In the genomic region with DNA sequence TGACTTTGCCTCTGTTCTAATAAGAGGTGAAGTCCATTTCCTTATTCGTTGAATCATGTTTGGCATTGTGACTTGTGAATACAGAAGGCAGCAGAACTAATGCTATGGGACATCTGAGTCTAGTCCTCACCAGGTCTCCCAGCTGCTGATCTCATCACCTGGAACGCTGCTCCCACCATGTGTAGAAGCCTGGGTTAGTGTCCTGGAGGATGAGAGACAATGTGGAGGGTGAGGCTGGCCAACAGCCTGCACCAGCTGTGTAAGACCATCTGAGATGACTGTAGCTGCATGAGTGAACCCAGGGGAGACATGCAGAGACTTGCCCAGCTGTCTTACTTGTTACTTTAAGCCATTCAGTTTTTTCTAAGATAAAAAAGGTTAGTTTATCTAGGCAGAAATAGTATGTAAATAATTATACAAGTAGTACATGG, we compare ENCODE assay signal across 9 cellular contexts. TPM values are rescaled to one million over a fixed set of nuclear protein-coding genes. Genes with fewer than 3 reads are reported as not detected.
DNase-seq lines count a peak whose midpoint lies in the region; ATAC-seq and TF ChIP-seq lines count a peak whose summit lies in the region.
"Had no signal": no experiment of that assay in that cellular context is flagged by ENCODE, and none has a peak within 500 bp of the region (broad histone marks: within the 10 kb centered on the region; RNA-seq: fewer than 3 reads in every experiment).

No MANE protein-coding gene starts in this region.

- H3K9ac ChIP-seq in SK-N-SH (no peak overlapping the region), H9 (ENCODE audit: extremely low read depth, insufficient read length, low read length) (no peak overlapping the region)

- H3K4me1 ChIP-seq in SK-N-SH (ENCODE audit: control insufficient read depth in 1 of 2, insufficient read depth in 2 of 2, low read depth in 1 of 2, low read length in 1 of 2) = peaks cover 0 to under 1% of the 10 kb centered on the region in 2 experiments; a peak in 1 of 4 replicates
- peaks cover 0 to 53% (median 34%) of the 10 kb centered on the region in 6 donors for H3K4me1 ChIP-seq in spleen
- no peaks in the 10 kb centered on the region for H3K4me1 ChIP-seq in H9 (ENCODE audit: insufficient read depth, low read length)

- H2BK5ac ChIP-seq in H9 (ENCODE audit: insufficient read length, low read length) = no peak overlapping the region

- H2BK120ac ChIP-seq in H9 (ENCODE audit: low read depth, low read length, poor library complexity, severe bottlenecking) = no peak overlapping the region

- 75% methylated on average over 2 of the region's 2 CpGs for WGBS in SK-N-SH (ENCODE audit: low lambda C conversion rate)
- 72 to 87% (median 81%) methylated on average over 2 of the region's 2 CpGs for WGBS in spleen, 5 donors
- WGBS in H9 (ENCODE audit: extremely low coverage, insufficient read length, low lambda C conversion rate) = no CpG with 5 or more reads among the region's 2 CpGs

- H3K56ac ChIP-seq in H9 (ENCODE audit: insufficient read length, low read depth, low read length) = no peak overlapping the region

- no peak overlapping the region for H4K5ac ChIP-seq in H9 (ENCODE audit: insufficient read length, low read depth, low read length)

- H2BK20ac ChIP-seq in H9 (ENCODE audit: low read depth, low read length, poor library complexity, severe bottlenecking) = no peak overlapping the region

- H2AK5ac ChIP-seq in H9 (ENCODE audit: insufficient read length, low read length) = no peak overlapping the region

- H3K36me3 ChIP-seq in SK-N-SH (replicated peaks in 1 of 2; ENCODE audit: control insufficient read depth in 1 of 2, insufficient read depth in 2 of 2, low read length in 1 of 2) = no peaks in the 10 kb centered on the region
- H3K36me3 ChIP-seq in spleen = no peaks in the 10 kb centered on the region

- no peak overlapping the region for H2BK12ac ChIP-seq in H9 (ENCODE audit: insufficient read length, low read depth, low read length)

- POLR2A ChIA-PET in SK-N-SH (lab: Yijun Ruan, JAX) = interaction anchor here (2.1 kb wide), 1 partner anchor 14 kb away, joined by 6 read pairs; no protein-coding TSS in a partner anchor

- no peaks in the 10 kb centered on the region for H3K9me3 ChIP-seq in SK-N-SH
- no peaks in the 10 kb centered on the region for H3K9me3 ChIP-seq in spleen
- no peaks in the 10 kb centered on the region for H3K9me3 ChIP-seq in H9 (ENCODE audit: control insufficient read depth, low read depth, low read length)

- H3K4me1 Mint-ChIP-seq in chondrocyte (ENCODE audit: low read depth) (peaks cover 56% of the 10 kb centered on the region), H9 (peaks cover 35% of the 10 kb centered on the region in 2 experiments)

- H3F3A ChIP-seq in SK-N-SH (replicated peaks; ENCODE audit: insufficient read depth) = no peaks in the 10 kb centered on the region

- H3K27ac ChIP-seq in SK-N-SH (ENCODE audit: low read depth in 2 of 2, low read length in 1 of 2) (no peak overlapping the region), spleen (peak overlapping the region in 6 of 8 donors; percentile 5 to 64 (median 32)), H9 (ENCODE audit: insufficient read length, low read depth, low read length) (no peak overlapping the region)

- H3K23me2 ChIP-seq in H9 (ENCODE audit: insufficient read length, low read depth, low read length, poor library complexity, severe bottlenecking) = peaks cover 13% of the 10 kb centered on the region

- no peak overlapping the region for H3T11ph ChIP-seq in H9 (ENCODE audit: low read length)

- H3K27ac Mint-ChIP-seq in chondrocyte (ENCODE audit: unreplicated experiment) (peak overlapping the region; percentile 85), H9 (no peak overlapping the region)

- no peaks in the 10 kb centered on the region for H3K9me3 Mint-ChIP-seq in chondrocyte (ENCODE audit: low read depth)
- peaks cover 0 to 4% of the 10 kb centered on the region in 2 experiments; a peak in 1 of 5 replicates for H3K9me3 Mint-ChIP-seq in H9

- no peak overlapping the region for H3K18ac ChIP-seq in H9 (ENCODE audit: insufficient read length, low read depth, low read length)

- TF ChIP-seq CTCF in SK-N-SH (IDR thresholded peaks at IDR 0.05) (no peak), chondrocyte (IDR thresholded peaks at IDR 0.05) (no peak), spleen (IDR thresholded peaks at IDR 0.05 in 8 of 11, conservative IDR thresholded peaks at IDR 0.05 in 3 of 11) (no peak), H9 (conservative IDR thresholded peaks at IDR 0.05) (no peak)

- H3K79me2 ChIP-seq in SK-N-SH (ENCODE audit: insufficient read depth) = no peaks in the 10 kb centered on the region
- no peaks in the 10 kb centered on the region for H3K79me2 ChIP-seq in H9 (ENCODE audit: insufficient read depth, low read length)

- DNase-seq in SK-N-SH (no peak), chondrocyte (ENCODE audit: low spot score) (no peak), spleen (peak; percentile 49), H9 (no peak)

- H3K4ac ChIP-seq in H9 (ENCODE audit: low read depth, low read length) = no peak overlapping the region

- no peak for TF ChIP-seq POLR2A in spleen (IDR thresholded peaks at IDR 0.05)

- no peak for TF ChIP-seq EP300 in SK-N-SH (IDR thresholded peaks at IDR 0.05; ENCODE audit: borderline replicate concordance in 1 of 2, low read depth in 1 of 2, low read length in 1 of 2)

- H3K27me3 Mint-ChIP-seq in chondrocyte (ENCODE audit: low read depth) (no peaks in the 10 kb centered on the region), H9 (ENCODE audit: low read depth) (peaks cover 26% of the 10 kb centered on the region)

- no peaks in the 10 kb centered on the region for H3K27me3 ChIP-seq in SK-N-SH (ENCODE audit: insufficient read depth)
- peaks cover 0 to 20% (median 7%) of the 10 kb centered on the region in 7 donors for H3K27me3 ChIP-seq in spleen (replicated peaks in 1 of 7)
- H3K27me3 ChIP-seq in H9 (ENCODE audit: insufficient read depth, low read length) = peaks cover 6% of the 10 kb centered on the region; the same call in 1 of the 2 replicates

- H2AFZ ChIP-seq in SK-N-SH (ENCODE audit: low read depth) = peak overlapping the region; percentile 1; the same call in 1 of the 2 replicates
- no peak overlapping the region for H2AFZ ChIP-seq in H9 (ENCODE audit: low read length)

- H3K36me3 Mint-ChIP-seq in chondrocyte (ENCODE audit: low read depth) = no peaks in the 10 kb centered on the region
- H3K36me3 Mint-ChIP-seq in H9 (ENCODE audit: insufficient read depth in 1 of 3, low read depth in 3 of 3) = peaks cover 0 to 4% (median 2%) of the 10 kb centered on the region in 3 experiments; a peak in 5 of 7 replicates

- no peak overlapping the region for H3K14ac ChIP-seq in H9 (ENCODE audit: insufficient read depth, low read length)

- H3K4me2 ChIP-seq in SK-N-SH = no peak overlapping the region
- no peak overlapping the region for H3K4me2 ChIP-seq in H9 (ENCODE audit: insufficient read depth, insufficient read length, low read length)

- no peak for ATAC-seq in SK-N-SH treated with all-trans-retinoic acid at 6 μM for 48 hours
- peak; percentile 33 for ATAC-seq in HG03045 (IDR thresholded peaks at IDR 0.05; ENCODE audit: unreplicated experiment)
- no peak for ATAC-seq in GM18517 (IDR thresholded peaks at IDR 0.05; ENCODE audit: unreplicated experiment)
- ATAC-seq in HG02642 (IDR thresholded peaks at IDR 0.05; ENCODE audit: poor library complexity, unreplicated experiment) = no peak

- no peak overlapping the region for H3K4me3 Mint-ChIP-seq in chondrocyte (ENCODE audit: unreplicated experiment)
- H3K4me3 Mint-ChIP-seq in H9 = no peak overlapping the region

- no peak overlapping the region for H3K23ac ChIP-seq in H9 (ENCODE audit: insufficient read length, low read depth, low read length)

- CTCF ChIA-PET in SK-N-SH (lab: Yijun Ruan, JAX) = interaction anchor here (1.3 to 2.2 kb wide), 2 partner anchors 14 to 127 kb away, joined by 3 to 8 read pairs; no protein-coding TSS in a partner anchor

- intact Hi-C loops in spleen (cut with DNase I; ENCODE audit: low total_unique reads) = no loop called here

- H3K79me1 ChIP-seq in H9 (ENCODE audit: insufficient read depth, low read depth, low read length, poor library complexity, severe bottlenecking) = no peaks in the 10 kb centered on the region

- H4K8ac ChIP-seq in H9 (replicated peaks; ENCODE audit: insufficient read length, low read depth, low read length) = no peak overlapping the region

- no peak overlapping the region for H3K4me3 ChIP-seq in SK-N-SH (ENCODE audit: low read depth in 2 of 2, low read length in 1 of 2)
- no peak overlapping the region for H3K4me3 ChIP-seq in spleen

- TF ChIP-seq RAD21 in SK-N-SH (IDR thresholded peaks at IDR 0.05; ENCODE audit: low read length) = no peak

- H4K20me1 ChIP-seq in SK-N-SH (ENCODE audit: insufficient read depth) (no peaks in the 10 kb centered on the region), H9 (ENCODE audit: control insufficient read depth, insufficient read depth, insufficient read length) (no peaks in the 10 kb centered on the region)

- H4K91ac ChIP-seq in H9 (ENCODE audit: insufficient read length, low read depth, low read length) = no peak overlapping the region

- H2BK15ac ChIP-seq in H9 (ENCODE audit: low read depth, low read length) = no peak overlapping the region

- H3K9me2 ChIP-seq in SK-N-SH = no peaks in the 10 kb centered on the region

TF ChIP-seq in SK-N-SH, 30 proteins besides CTCF, POLR2A, EP300 and RAD21 (continues in another document):
- TF ChIP-seq TCF12 (IDR thresholded peaks at IDR 0.05) (no peak), JUND (IDR thresholded peaks at IDR 0.05) (no peak), FOSL2 (IDR thresholded peaks at IDR 0.05; ENCODE audit: borderline replicate concordance, low read depth) (no peak), RFX5 (IDR thresholded peaks at IDR 0.05; ENCODE audit: low read length) (no peak)

TF ChIP-seq in SK-N-SH treated with all-trans-retinoic acid at 6 μM for 48 hours, 23 proteins besides CTCF, POLR2A, EP300 and RAD21 (continues in another document):
- TF ChIP-seq TOX (CRISPR knock-in tag; IDR thresholded peaks at IDR 0.05; ENCODE audit: borderline replicate concordance) = no peak

RNA-seq across cellular contexts. Expression of a gene that starts 3.5 kb away (rescaled TPM):
- polyA plus RNA-seq in SK-N-SH (2012; rRNA removed) (not detected in 2 replicates), spleen (1 to 10 TPM; 7.5 to 8.6 (median 7.8) TPM)
- polyA plus RNA-seq in SK-N-SH (2012; cell fraction: cytosol; rRNA removed) = not detected in 2 replicates
- not detected in 2 replicates for polyA plus RNA-seq in SK-N-SH (2012; cell fraction: nucleus; rRNA removed)
- total RNA-seq in chondrocyte (1.6 to 8.5 TPM (median 8.2 TPM) in 3 replicates), spleen (10 to 100 TPM in 2 of 7 donors, 1 to 10 TPM in 5; 2.4 to 12.3 (median 8.3) TPM), H9 (2021) (5.3 and 6.6 TPM in 2 replicates)
- total RNA-seq: SK-MEL-5 had no signal

RNA-seq across cellular contexts. Expression of a gene that starts 32.0 kb away (rescaled TPM):
- not detected in 2 replicates for polyA plus RNA-seq in SK-N-SH (2012; rRNA removed)
- polyA plus RNA-seq in SK-N-SH (2012; cell fraction: cytosol; rRNA removed) = not detected in 2 replicates
- 0.04 TPM in 1 of 2 replicates, not detected in the other for polyA plus RNA-seq in SK-N-SH (2012; cell fraction: nucleus; rRNA removed)
- total RNA-seq in chondrocyte = 0.31 to 1.8 TPM (median 1.7 TPM) in 3 replicates
- 1 to 10 TPM; 1.8 to 6.3 (median 3.2) TPM for total RNA-seq in spleen
- polyA plus RNA-seq in spleen = 1 to 10 TPM; 1.3 to 5.2 (median 3.5) TPM
- total RNA-seq in H9 (2021) = 1.6 TPM in 2 replicates
- total RNA-seq: SK-MEL-5 had no signal

Comparison
In these comparisons a context has a peak if more than half of its experiments do, and no peak if none do; other contexts are left out.
1. H3K27ac ChIP-seq: peak in spleen (6 of 8); none in SK-N-SH (0 of 2) and H9 (single experiment).